In genomic region chr12:75635606-75636444, GRCh38 we compare ENCODE assay signal across 1 cellular context.
TF ChIP-seq lines count a peak whose summit lies in the region.

No MANE protein-coding gene starts in this region.

TF ChIP-seq in HepG2, 621 proteins besides CTCF, POLR2A, EP300 and RAD21 (continued from another document and continues in another):
- TF ChIP-seq ZNF775 (CRISPR knock-in tag; IDR thresholded peaks at IDR 0.05; ENCODE audit: borderline replicate concordance) (no peak), TRIM24 (CRISPR knock-in tag; IDR thresholded peaks at IDR 0.05) (no peak), TARDBP (CRISPR knock-in tag; IDR thresholded peaks at IDR 0.05) (peak; percentile 78), ZFP36L2 (CRISPR knock-in tag; IDR thresholded peaks at IDR 0.05) (no peak), DDIT3 (CRISPR knock-in tag; IDR thresholded peaks at IDR 0.05) (no peak), CEBPZ (IDR thresholded peaks at IDR 0.05; ENCODE audit: low read length) (no peak), ZXDC (CRISPR knock-in tag; IDR thresholded peaks at IDR 0.05) (no peak), FOSL1 (CRISPR knock-in tag; IDR thresholded peaks at IDR 0.05; ENCODE audit: borderline replicate concordance) (peak; percentile 19; the same call in 1 of the 2 replicates), SNRNP70 (IDR thresholded peaks at IDR 0.05; ENCODE audit: low read depth, low read length) (no peak), ZNF280B (CRISPR knock-in tag; IDR thresholded peaks at IDR 0.05; ENCODE audit: borderline replicate concordance) (no peak), ZSCAN31 (CRISPR knock-in tag; IDR thresholded peaks at IDR 0.05; ENCODE audit: low read depth) (no peak), ARID2 (CRISPR knock-in tag; IDR thresholded peaks at IDR 0.05; ENCODE audit: borderline replicate concordance) (no peak), ZNF816 (CRISPR knock-in tag; IDR thresholded peaks at IDR 0.05; ENCODE audit: borderline replicate concordance) (no peak), ZNF558 (CRISPR knock-in tag; IDR thresholded peaks at IDR 0.05; ENCODE audit: borderline replicate concordance) (no peak), UBTF (CRISPR knock-in tag; IDR thresholded peaks at IDR 0.05) (no peak), ZNF776 (CRISPR knock-in tag; IDR thresholded peaks at IDR 0.05) (no peak), TOE1 (CRISPR knock-in tag; IDR thresholded peaks at IDR 0.05) (no peak), HOXA7 (CRISPR knock-in tag; IDR thresholded peaks at IDR 0.05) (no peak), MEIS2 (CRISPR knock-in tag; IDR thresholded peaks at IDR 0.05) (no peak), RORA (CRISPR knock-in tag; IDR thresholded peaks at IDR 0.05) (no peak), AHR (CRISPR knock-in tag; IDR thresholded peaks at IDR 0.05) (no peak), ZNF777 (CRISPR knock-in tag; IDR thresholded peaks at IDR 0.05) (no peak), SP4 (CRISPR knock-in tag; IDR thresholded peaks at IDR 0.05) (no peak), ATF3 (CRISPR knock-in tag; IDR thresholded peaks at IDR 0.05) (peak; percentile 66; the same call in 1 of the 2 replicates), CSRNP2 (CRISPR knock-in tag; conservative IDR thresholded peaks at IDR 0.05; ENCODE audit: low read depth) (no peak), MAFG (CRISPR knock-in tag; IDR thresholded peaks at IDR 0.05) (no peak), ZNF232 (CRISPR knock-in tag; IDR thresholded peaks at IDR 0.05; ENCODE audit: borderline replicate concordance) (no peak), ZNF557 (CRISPR knock-in tag; IDR thresholded peaks at IDR 0.05) (no peak), IRF1 (CRISPR knock-in tag; IDR thresholded peaks at IDR 0.05; ENCODE audit: low read depth) (no peak), ZNF616 (CRISPR knock-in tag; IDR thresholded peaks at IDR 0.05; ENCODE audit: low read depth) (no peak), HNRNPLL (IDR thresholded peaks at IDR 0.05; ENCODE audit: low read depth, low read length, poor library complexity, severe bottlenecking) (no peak), HMGXB3 (CRISPR knock-in tag; IDR thresholded peaks at IDR 0.05; ENCODE audit: borderline replicate concordance) (no peak), ZNF710 (CRISPR knock-in tag; IDR thresholded peaks at IDR 0.05; ENCODE audit: borderline replicate concordance) (peak; percentile 57; the same call in 1 of the 2 replicates), ZNF251 (CRISPR knock-in tag; IDR thresholded peaks at IDR 0.05) (no peak), MXD4 (CRISPR knock-in tag; IDR thresholded peaks at IDR 0.05) (no peak), ZSCAN22 (CRISPR knock-in tag; IDR thresholded peaks at IDR 0.05) (no peak), MAFF (IDR thresholded peaks at IDR 0.05; ENCODE audit: low read depth, low read length) (peak; percentile 65), ELF4 (CRISPR knock-in tag; IDR thresholded peaks at IDR 0.05; ENCODE audit: borderline replicate concordance) (no peak), MAX (IDR thresholded peaks at IDR 0.05) (no peak; the same call in 1 of the 2 replicates), HNRNPK (IDR thresholded peaks at IDR 0.05; ENCODE audit: low read depth, low read length, poor library complexity, severe bottlenecking) (no peak), ZNF569 (CRISPR knock-in tag; IDR thresholded peaks at IDR 0.05; ENCODE audit: borderline replicate concordance) (no peak), ZNF850 (CRISPR knock-in tag; conservative IDR thresholded peaks at IDR 0.05) (no peak), ZNF432 (CRISPR knock-in tag; IDR thresholded peaks at IDR 0.05; ENCODE audit: borderline replicate concordance) (no peak)
